29 cellular contexts compared by ENCODE assay signal in the genomic region with DNA sequence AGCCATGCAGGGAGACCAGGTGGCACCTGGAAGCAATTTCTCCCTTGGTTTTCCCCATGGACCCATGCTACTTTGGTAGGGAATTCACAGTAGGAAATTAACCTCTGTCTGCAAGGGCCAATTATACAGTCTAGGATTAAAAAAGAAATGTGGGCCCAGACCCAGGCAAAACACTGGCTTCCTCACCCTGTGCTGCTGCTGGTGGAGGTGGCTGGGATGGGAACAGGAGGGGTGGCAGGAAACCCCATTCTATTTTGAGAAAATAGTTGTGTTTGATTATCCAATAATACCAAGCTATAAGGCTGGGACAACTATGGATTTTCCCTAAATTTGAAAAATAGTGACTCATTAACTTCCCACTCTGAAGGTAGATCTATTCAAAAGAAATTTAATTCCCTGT.
"Had no signal": no experiment of that assay in that cellular context is flagged by ENCODE, and none has a peak within 500 bp of the region (broad histone marks: within the 10 kb centered on the region; RNA-seq: fewer than 3 reads in every experiment).

No MANE protein-coding gene starts in this region.

- H3K4me1 Mint-ChIP-seq: activated CD8-positive, alpha-beta memory T cell treated with anti-CD3 and anti-CD28 coated beads, Interleukin-2, amount 10 ng/mL, durations not matched to agents 7 days and 5 days; activated naive CD4-positive, alpha-beta T cell treated with anti-CD3 and anti-CD28 coated beads, Interleukin-2, amount 50 U/mL, for 24 hours had no signal

- H3K4me3 Mint-ChIP-seq: activated CD8-positive, alpha-beta memory T cell treated with anti-CD3 and anti-CD28 coated beads, Interleukin-2, amount 10 ng/mL, durations not matched to agents 7 days and 5 days; activated naive CD4-positive, alpha-beta T cell treated with anti-CD3 and anti-CD28 coated beads, Interleukin-2, amount 50 U/mL, for 24 hours; activated T-cell treated with anti-CD3 and anti-CD28 coated beads, Interleukin-2, amount 50 U/mL, for 24 hours; activated T-helper 1 cell treated with anti-CD3 and anti-CD28 coated beads, Interleukin-12 subunit alpha, Interleukin-12 subunit beta, Interleukin-2, Interleukin-4 antibody, amounts not matched to agents 30 ng/mL and 10 ng/mL and 1 ng/mL, durations not matched to agents 14 hours and 24 hours and 36 hours; T-helper 1 cell treated with Interleukin-12 subunit alpha and Interleukin-12 subunit beta and Interleukin-4 antibody, amounts not matched to agents 30 μg/mL and 1 μg/mL, for 36 hours; WTC11 had no signal

- H3K9me3 Mint-ChIP-seq: activated naive CD4-positive, alpha-beta T cell treated with anti-CD3 and anti-CD28 coated beads, Interleukin-2, amount 50 U/mL, for 24 hours; activated T-cell treated with anti-CD3 and anti-CD28 coated beads, Interleukin-2, amount 50 U/mL, for 24 hours; activated T-helper 1 cell treated with anti-CD3 and anti-CD28 coated beads, Interleukin-12 subunit alpha, Interleukin-12 subunit beta, Interleukin-2, Interleukin-4 antibody, amounts not matched to agents 30 ng/mL and 10 ng/mL and 1 ng/mL, durations not matched to agents 14 hours and 24 hours and 36 hours; T-helper 1 cell treated with Interleukin-12 subunit alpha and Interleukin-12 subunit beta and Interleukin-4 antibody, amounts not matched to agents 30 μg/mL and 1 μg/mL, for 36 hours; WTC11 had no signal

- H3K27ac Mint-ChIP-seq: activated CD8-positive, alpha-beta memory T cell treated with anti-CD3 and anti-CD28 coated beads, Interleukin-2, amount 10 ng/mL, durations not matched to agents 7 days and 5 days; activated naive CD4-positive, alpha-beta T cell treated with anti-CD3 and anti-CD28 coated beads, Interleukin-2, amount 50 U/mL, for 24 hours; activated T-cell treated with anti-CD3 and anti-CD28 coated beads, Interleukin-2, amount 50 U/mL, for 24 hours; activated T-helper 1 cell treated with anti-CD3 and anti-CD28 coated beads, Interleukin-12 subunit alpha, Interleukin-12 subunit beta, Interleukin-2, Interleukin-4 antibody, amounts not matched to agents 30 ng/mL and 10 ng/mL and 1 ng/mL, durations not matched to agents 14 hours and 24 hours and 36 hours; T-helper 1 cell treated with Interleukin-12 subunit alpha and Interleukin-12 subunit beta and Interleukin-4 antibody, amounts not matched to agents 30 μg/mL and 1 μg/mL, for 36 hours; WTC11 had no signal

- ATAC-seq: activated CD8-positive, alpha-beta memory T cell treated with anti-CD3 and anti-CD28 coated beads, Interleukin-2, amount 10 ng/mL, durations not matched to agents 7 days and 5 days; body of pancreas; K562; WTC11 had no signal

- H3K36me3 Mint-ChIP-seq: activated CD8-positive, alpha-beta memory T cell treated with anti-CD3 and anti-CD28 coated beads, Interleukin-2, amount 10 ng/mL, durations not matched to agents 7 days and 5 days; activated naive CD4-positive, alpha-beta T cell treated with anti-CD3 and anti-CD28 coated beads, Interleukin-2, amount 50 U/mL, for 24 hours; WTC11 had no signal

- DNase-seq: activated CD4-positive, alpha-beta T cell treated with anti-CD3 and anti-CD28 coated beads for 48 hours; activated CD4-positive, alpha-beta T cell treated with anti-CD3 and anti-CD28 coated beads, Interleukin-2, amount 50 U/mL, for 4 hours; activated CD4-positive, CD25-positive, alpha-beta regulatory T cell treated with anti-CD3 and anti-CD28 coated beads, Interleukin-2, amount 50 U/mL, for 72 hours; activated CD8-positive, alpha-beta memory T cell treated with anti-CD3 and anti-CD28 coated beads, Interleukin-2, amount 10 ng/mL, durations not matched to agents 7 days and 5 days; activated effector memory CD4-positive, alpha-beta T cell treated with Interleukin-2 at 50 U/mL for 16 hours; activated naive CD4-positive, alpha-beta T cell; activated T-cell treated with anti-CD3 and anti-CD28 coated beads, Interleukin-2, amount 50 U/mL, for 24 hours; body of pancreas; central memory CD4-positive, alpha-beta T cell; Karpas-422; MM.1S; NCI-H1105; NCI-H1694; NCI-H2029; NCI-H446 treated with DMSO at 0.1 percent for 48 hours; NCI-H524 treated with DMSO at 0.1 percent for 48 hours; NCI-H774; NK-92 treated with Interleukin-12 subunit alpha and Interleukin-12 subunit beta, amount 100 ng/mL, for 24 hours; OCI-M1; Peyer's patch; Right ventricle myocardium superior; SJCRH30; SK-N-SH; SW 1271 had no signal
